10 cellular contexts compared by ENCODE assay signal in genomic region chr15:60673918-60674558, GRCh38.
DNase-seq lines count a peak whose midpoint lies in the region; ATAC-seq and TF ChIP-seq lines count a peak whose summit lies in the region.
"Had no signal": no experiment of that assay in that cellular context is flagged by ENCODE, and none has a peak within 500 bp of the region (broad histone marks: within the 10 kb centered on the region; RNA-seq: fewer than 3 reads in every experiment).

No MANE protein-coding gene starts in this region.

- no peak overlapping the region for H2AK5ac ChIP-seq in mesendoderm (ENCODE audit: low read length)

- no peak overlapping the region for H3K23ac ChIP-seq in mesendoderm (ENCODE audit: low read length)

- no peaks in the 10 kb centered on the region for H3K79me1 ChIP-seq in mesendoderm (ENCODE audit: low read length)

- H3K4me1 ChIP-seq in mesendoderm (ENCODE audit: control insufficient read depth, low read depth, low read length) = no peaks in the 10 kb centered on the region
- peaks cover 0 to 24% of the 10 kb centered on the region in 2 donors for H3K4me1 ChIP-seq in thoracic aorta (ENCODE audit: control insufficient read depth in 1 of 2, low read depth in 2 of 2)
- H3K4me1 ChIP-seq in GM23338 (ENCODE audit: insufficient read depth) = peaks cover 2% of the 10 kb centered on the region; the same call in 1 of the 2 replicates

- no peaks in the 10 kb centered on the region for H4K20me1 ChIP-seq in GM23338 (replicated peaks; ENCODE audit: insufficient read depth)

- H3F3A ChIP-seq in GM23338 (replicated peaks; ENCODE audit: low read depth) = no peaks in the 10 kb centered on the region

- H3K27ac ChIP-seq in mesendoderm (ENCODE audit: low read depth, low read length) = no peak overlapping the region
- H3K27ac ChIP-seq in thoracic aorta = no peak overlapping the region
- H3K27ac ChIP-seq in GM23338 (ENCODE audit: low read depth) = no peak overlapping the region
- H3K27ac ChIP-seq: dorsolateral prefrontal cortex, HL-60 had no signal

- no peak overlapping the region for H3K4me3 Mint-ChIP-seq in GM23338

- TF ChIP-seq CTCF in astrocyte of the spinal cord (IDR thresholded peaks at IDR 0.05; ENCODE audit: low read depth, low read length) (no peak), thoracic aorta (IDR thresholded peaks at IDR 0.05) (no peak), GM23338 (conservative IDR thresholded peaks at IDR 0.05; ENCODE audit: low read depth in 2 of 2) (no peak)

- no peaks in the 10 kb centered on the region for H3K9me3 ChIP-seq in thoracic aorta

- H3K9me3 Mint-ChIP-seq in GM23338 = no peaks in the 10 kb centered on the region

- DNase-seq in ELF-1 (ENCODE audit: low read depth, low spot score) (peak; percentile 14), NCI-H226 (peak; percentile 98), astrocyte of the spinal cord (ENCODE audit: low read depth, low spot score) (peak; percentile 97), mesendoderm (peak; percentile 66), thoracic aorta (ENCODE audit: low spot score) (peak; percentile 41), GM23338 (ENCODE audit: low spot score) (no peak), retina (no peak), NCI-H2107 treated with DMSO at 0.1 percent for 48 hours (lab: John Stamatoyannopoulos, UW; ENCODE audit: unreplicated experiment) (no peak)

- H3K79me2 ChIP-seq in mesendoderm (ENCODE audit: control insufficient read depth, insufficient read depth, low read length) (no peaks in the 10 kb centered on the region), GM23338 (replicated peaks; ENCODE audit: insufficient read depth) (no peaks in the 10 kb centered on the region)

- no peak overlapping the region for H2BK120ac ChIP-seq in mesendoderm (ENCODE audit: low read depth, low read length)

- no peak overlapping the region for H4K5ac ChIP-seq in mesendoderm (ENCODE audit: low read length)

- H2BK15ac ChIP-seq in mesendoderm (replicated peaks; ENCODE audit: low read depth) = no peak overlapping the region

- ATAC-seq in thoracic aorta (ENCODE audit: insufficient number of reproducible peaks, low FRiP score, low read depth) (peak; percentile 90), GM23338 (no peak)

- H3K56ac ChIP-seq in mesendoderm (ENCODE audit: low read length) = no peak overlapping the region

- no CpG with 5 or more reads among the region's 3 CpGs for WGBS in mesendoderm (ENCODE audit: extremely low coverage, insufficient coverage, low lambda C conversion rate)

- H3K18ac ChIP-seq in mesendoderm (ENCODE audit: low read length) = no peak overlapping the region

- no peak overlapping the region for H3K4me3 ChIP-seq in astrocyte of the spinal cord (ENCODE audit: low read depth, low read length)
- no peak overlapping the region for H3K4me3 ChIP-seq in mesendoderm (ENCODE audit: low read length)
- H3K4me3 ChIP-seq in thoracic aorta = no peak overlapping the region
- H3K4me3 ChIP-seq in GM23338 = no peak overlapping the region
- H3K4me3 ChIP-seq: dorsolateral prefrontal cortex had no signal

- H3K4me2 ChIP-seq in mesendoderm (ENCODE audit: low read length) (no peak overlapping the region), GM23338 (no peak overlapping the region)

- H3K27me3 ChIP-seq in mesendoderm (ENCODE audit: insufficient read depth, low read length, poor library complexity) (no peaks in the 10 kb centered on the region), thoracic aorta (replicated peaks; ENCODE audit: insufficient read depth) (no peaks in the 10 kb centered on the region), GM23338 (ENCODE audit: insufficient read depth) (no peaks in the 10 kb centered on the region)
- H3K27me3 ChIP-seq: dorsolateral prefrontal cortex had no signal

- no peaks in the 10 kb centered on the region for H3K36me3 Mint-ChIP-seq in GM23338 (ENCODE audit: low read depth)

- no peak overlapping the region for H4K8ac ChIP-seq in mesendoderm (ENCODE audit: low read depth, low read length)

- in situ Hi-C loops in astrocyte of the spinal cord (cut with HindIII; ENCODE audit: low sequenced_read_pairs) = no loop called here

- peaks cover 14% of the 10 kb centered on the region; the same call in 2 of the 3 replicates for H3K4me1 Mint-ChIP-seq in GM23338

- no peak overlapping the region for H2AFZ ChIP-seq in GM23338

- H3K9ac ChIP-seq in mesendoderm (ENCODE audit: low read length) = no peak overlapping the region

- no peaks in the 10 kb centered on the region for H3K36me3 ChIP-seq in mesendoderm (ENCODE audit: control insufficient read depth, insufficient read depth, low read length)
- H3K36me3 ChIP-seq in thoracic aorta = no peaks in the 10 kb centered on the region
- H3K36me3 ChIP-seq in GM23338 (ENCODE audit: insufficient read depth) = no peaks in the 10 kb centered on the region

- H3K27me3 Mint-ChIP-seq in GM23338 (ENCODE audit: insufficient read depth, low read depth, poor library complexity) = no peaks in the 10 kb centered on the region

- H3K9me2 ChIP-seq in GM23338 (ENCODE audit: insufficient read depth) = no peaks in the 10 kb centered on the region

- no peak overlapping the region for H3K27ac Mint-ChIP-seq in GM23338

- H3K4ac ChIP-seq in mesendoderm (ENCODE audit: low read depth, low read length) = no peak overlapping the region

- no peak overlapping the region for H2BK5ac ChIP-seq in mesendoderm (ENCODE audit: low read length)

TF ChIP-seq in GM23338, 12 proteins besides CTCF, POLR2A, EP300 and RAD21 (continues in another document):
- no peak for TF ChIP-seq ZNF331 (CRISPR knock-in tag; IDR thresholded peaks at IDR 0.05; ENCODE audit: low read depth)
- TF ChIP-seq ZNF114 (CRISPR knock-in tag; IDR thresholded peaks at IDR 0.05) = no peak
- TF ChIP-seq EZH2phosphoT487 (IDR thresholded peaks at IDR 0.05; ENCODE audit: unreplicated experiment) = no peak
- no peak for TF ChIP-seq ETS1 (IDR thresholded peaks at IDR 0.05)
- TF ChIP-seq NANOG (IDR thresholded peaks at IDR 0.05; ENCODE audit: borderline replicate concordance) = no peak
- TF ChIP-seq CREB1 (CRISPR knock-in tag; IDR thresholded peaks at IDR 0.05; ENCODE audit: low read depth) = no peak
- no peak for TF ChIP-seq JUNB (IDR thresholded peaks at IDR 0.05; ENCODE audit: unreplicated experiment)
- TF ChIP-seq REST (IDR thresholded peaks at IDR 0.05; ENCODE audit: unreplicated experiment) = no peak
- TF ChIP-seq STAT1 (IDR thresholded peaks at IDR 0.05; ENCODE audit: unreplicated experiment) = no peak
- no peak for TF ChIP-seq EZH2 (IDR thresholded peaks at IDR 0.05; ENCODE audit: low read depth, unreplicated experiment)
- TF ChIP-seq POLR2AphosphoS5 (IDR thresholded peaks at IDR 0.05; ENCODE audit: low read depth) = no peak

Comparison
In these comparisons a context has a peak if more than half of its experiments do, and no peak if none do; other contexts are left out.
1. DNase-seq: peak in ELF-1 (single experiment), NCI-H226 (single experiment), astrocyte of the spinal cord (single experiment), mesendoderm (single experiment) and thoracic aorta (single experiment); none in GM23338 (single experiment), retina (single experiment) and NCI-H2107 treated with DMSO at 0.1 percent for 48 hours (single experiment).